ENCODE assay signal across 2 cellular contexts in the genomic region with DNA sequence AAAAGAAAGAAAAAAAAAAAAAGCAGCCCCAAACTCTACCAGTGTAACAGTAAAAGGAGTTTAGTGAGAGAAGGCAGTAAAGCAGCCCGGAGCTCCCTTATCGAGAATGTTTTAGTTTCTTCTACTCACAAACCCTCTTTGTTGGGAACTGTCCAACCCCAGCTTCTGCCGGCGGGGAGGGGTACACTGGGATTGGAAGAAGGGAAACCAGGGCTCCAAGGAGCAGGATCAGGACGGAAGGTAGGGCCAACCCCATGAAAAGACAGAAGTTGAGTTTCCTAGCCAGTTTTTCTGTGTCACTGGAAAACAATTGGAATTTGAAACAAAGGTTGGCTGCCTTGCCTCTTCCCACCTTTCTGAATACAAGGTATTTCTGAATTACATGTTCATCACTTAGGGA.
A peak's percentile ranks its signal among the peaks of the same experiment; 100 is the strongest.
TF ChIP-seq lines count a peak whose summit lies in the region.

No MANE protein-coding gene starts in this region.

TF ChIP-seq in GM23338, 12 proteins besides CTCF, POLR2A, EP300 and RAD21:
- TF ChIP-seq CREB1 (CRISPR knock-in tag; IDR thresholded peaks at IDR 0.05; ENCODE audit: low read depth) (peak; percentile 37; the same call in 1 of the 2 replicates), POLR2AphosphoS5 (IDR thresholded peaks at IDR 0.05; ENCODE audit: low read depth) (peak; percentile 48; the same call in 1 of the 2 replicates), REST (IDR thresholded peaks at IDR 0.05; ENCODE audit: unreplicated experiment) (peak; percentile 48), EZH2phosphoT487 (IDR thresholded peaks at IDR 0.05; ENCODE audit: unreplicated experiment) (no peak)

TF ChIP-seq in H1, 55 proteins besides CTCF, POLR2A, EP300 and RAD21:
- TF ChIP-seq TBP (IDR thresholded peaks at IDR 0.05; ENCODE audit: low read depth, low read length), result peak; percentile 84
- no peak for TF ChIP-seq JUN (IDR thresholded peaks at IDR 0.05; ENCODE audit: low read depth, low read length)
- 0 out of 2 replicates have a peak, but pooled peaks have one; percentile 27 for TF ChIP-seq YY1 (IDR thresholded peaks at IDR 0.05; ENCODE audit: low read depth, low read length)
- TF ChIP-seq BCL11A (IDR thresholded peaks at IDR 0.05; ENCODE audit: low read depth in 2 of 2, low read length in 2 of 2), result no peak
- no peak for TF ChIP-seq MAFK (IDR thresholded peaks at IDR 0.05; ENCODE audit: low read depth, low read length)
- no peak for TF ChIP-seq SUZ12 (IDR thresholded peaks at IDR 0.05; ENCODE audit: low read length)
- TF ChIP-seq ATF2 (IDR thresholded peaks at IDR 0.05; ENCODE audit: low read length), result no peak
- no peak for TF ChIP-seq RBBP5 (IDR thresholded peaks at IDR 0.05; ENCODE audit: borderline replicate concordance, low read depth, low read length)
- no peak for TF ChIP-seq KDM1A (IDR thresholded peaks at IDR 0.05; ENCODE audit: borderline replicate concordance, low read length)
- no peak for TF ChIP-seq POU5F1 (IDR thresholded peaks at IDR 0.05; ENCODE audit: low read depth, low read length)
- no peak for TF ChIP-seq RNF2 (IDR thresholded peaks at IDR 0.05; ENCODE audit: borderline replicate concordance, low read depth, low read length, missing control alignments, poor library complexity, severe bottlenecking)
- TF ChIP-seq TAF1 (IDR thresholded peaks at IDR 0.05; ENCODE audit: low read depth, low read length), result peak; percentile 84
- TF ChIP-seq CHD2 (IDR thresholded peaks at IDR 0.05; ENCODE audit: low read length), result peak; percentile 51; the same call in 1 of the 2 replicates
- no peak for TF ChIP-seq TCF12 (IDR thresholded peaks at IDR 0.05; ENCODE audit: low read depth, low read length)
- peak; percentile 57; the same call in 1 of the 2 replicates for TF ChIP-seq TEAD4 (IDR thresholded peaks at IDR 0.05; ENCODE audit: low read depth, low read length)
- TF ChIP-seq ZNF274 (IDR thresholded peaks at IDR 0.05; ENCODE audit: borderline replicate concordance, extremely low read depth, low read length), result no peak
- no peak for TF ChIP-seq SP2 (IDR thresholded peaks at IDR 0.05; ENCODE audit: low read length)
- TF ChIP-seq SIRT6 (IDR thresholded peaks at IDR 0.05; ENCODE audit: low read length), result no peak
- no peak for TF ChIP-seq CBX8 (IDR thresholded peaks at IDR 0.05; ENCODE audit: borderline replicate concordance, low read depth, low read length)
- TF ChIP-seq SAP30 (IDR thresholded peaks at IDR 0.05; ENCODE audit: insufficient read depth, insufficient replicate concordance, low read length), result no peak
- no peak for TF ChIP-seq BRCA1 (IDR thresholded peaks at IDR 0.05; ENCODE audit: low read depth, low read length)
- no peak for TF ChIP-seq GABPA (IDR thresholded peaks at IDR 0.05; ENCODE audit: borderline replicate concordance, insufficient read depth, low read length)
- no peak for TF ChIP-seq ASH2L (IDR thresholded peaks at IDR 0.05; ENCODE audit: low read length)
- 0 out of 4 replicates have a peak, but pooled peaks of 1 of the 2 experiments have one; percentile 31 for TF ChIP-seq HDAC2 (IDR thresholded peaks at IDR 0.05; ENCODE audit: borderline replicate concordance in 1 of 2, low read depth in 2 of 2, low read length in 2 of 2)
- no peak for TF ChIP-seq NANOG (IDR thresholded peaks at IDR 0.05; ENCODE audit: insufficient read depth, low read depth, low read length, poor library complexity, severe bottlenecking)
- peak; percentile 66 for TF ChIP-seq RFX5 (IDR thresholded peaks at IDR 0.05; ENCODE audit: borderline replicate concordance, low read depth, low read length)
- TF ChIP-seq, protein P1, sequence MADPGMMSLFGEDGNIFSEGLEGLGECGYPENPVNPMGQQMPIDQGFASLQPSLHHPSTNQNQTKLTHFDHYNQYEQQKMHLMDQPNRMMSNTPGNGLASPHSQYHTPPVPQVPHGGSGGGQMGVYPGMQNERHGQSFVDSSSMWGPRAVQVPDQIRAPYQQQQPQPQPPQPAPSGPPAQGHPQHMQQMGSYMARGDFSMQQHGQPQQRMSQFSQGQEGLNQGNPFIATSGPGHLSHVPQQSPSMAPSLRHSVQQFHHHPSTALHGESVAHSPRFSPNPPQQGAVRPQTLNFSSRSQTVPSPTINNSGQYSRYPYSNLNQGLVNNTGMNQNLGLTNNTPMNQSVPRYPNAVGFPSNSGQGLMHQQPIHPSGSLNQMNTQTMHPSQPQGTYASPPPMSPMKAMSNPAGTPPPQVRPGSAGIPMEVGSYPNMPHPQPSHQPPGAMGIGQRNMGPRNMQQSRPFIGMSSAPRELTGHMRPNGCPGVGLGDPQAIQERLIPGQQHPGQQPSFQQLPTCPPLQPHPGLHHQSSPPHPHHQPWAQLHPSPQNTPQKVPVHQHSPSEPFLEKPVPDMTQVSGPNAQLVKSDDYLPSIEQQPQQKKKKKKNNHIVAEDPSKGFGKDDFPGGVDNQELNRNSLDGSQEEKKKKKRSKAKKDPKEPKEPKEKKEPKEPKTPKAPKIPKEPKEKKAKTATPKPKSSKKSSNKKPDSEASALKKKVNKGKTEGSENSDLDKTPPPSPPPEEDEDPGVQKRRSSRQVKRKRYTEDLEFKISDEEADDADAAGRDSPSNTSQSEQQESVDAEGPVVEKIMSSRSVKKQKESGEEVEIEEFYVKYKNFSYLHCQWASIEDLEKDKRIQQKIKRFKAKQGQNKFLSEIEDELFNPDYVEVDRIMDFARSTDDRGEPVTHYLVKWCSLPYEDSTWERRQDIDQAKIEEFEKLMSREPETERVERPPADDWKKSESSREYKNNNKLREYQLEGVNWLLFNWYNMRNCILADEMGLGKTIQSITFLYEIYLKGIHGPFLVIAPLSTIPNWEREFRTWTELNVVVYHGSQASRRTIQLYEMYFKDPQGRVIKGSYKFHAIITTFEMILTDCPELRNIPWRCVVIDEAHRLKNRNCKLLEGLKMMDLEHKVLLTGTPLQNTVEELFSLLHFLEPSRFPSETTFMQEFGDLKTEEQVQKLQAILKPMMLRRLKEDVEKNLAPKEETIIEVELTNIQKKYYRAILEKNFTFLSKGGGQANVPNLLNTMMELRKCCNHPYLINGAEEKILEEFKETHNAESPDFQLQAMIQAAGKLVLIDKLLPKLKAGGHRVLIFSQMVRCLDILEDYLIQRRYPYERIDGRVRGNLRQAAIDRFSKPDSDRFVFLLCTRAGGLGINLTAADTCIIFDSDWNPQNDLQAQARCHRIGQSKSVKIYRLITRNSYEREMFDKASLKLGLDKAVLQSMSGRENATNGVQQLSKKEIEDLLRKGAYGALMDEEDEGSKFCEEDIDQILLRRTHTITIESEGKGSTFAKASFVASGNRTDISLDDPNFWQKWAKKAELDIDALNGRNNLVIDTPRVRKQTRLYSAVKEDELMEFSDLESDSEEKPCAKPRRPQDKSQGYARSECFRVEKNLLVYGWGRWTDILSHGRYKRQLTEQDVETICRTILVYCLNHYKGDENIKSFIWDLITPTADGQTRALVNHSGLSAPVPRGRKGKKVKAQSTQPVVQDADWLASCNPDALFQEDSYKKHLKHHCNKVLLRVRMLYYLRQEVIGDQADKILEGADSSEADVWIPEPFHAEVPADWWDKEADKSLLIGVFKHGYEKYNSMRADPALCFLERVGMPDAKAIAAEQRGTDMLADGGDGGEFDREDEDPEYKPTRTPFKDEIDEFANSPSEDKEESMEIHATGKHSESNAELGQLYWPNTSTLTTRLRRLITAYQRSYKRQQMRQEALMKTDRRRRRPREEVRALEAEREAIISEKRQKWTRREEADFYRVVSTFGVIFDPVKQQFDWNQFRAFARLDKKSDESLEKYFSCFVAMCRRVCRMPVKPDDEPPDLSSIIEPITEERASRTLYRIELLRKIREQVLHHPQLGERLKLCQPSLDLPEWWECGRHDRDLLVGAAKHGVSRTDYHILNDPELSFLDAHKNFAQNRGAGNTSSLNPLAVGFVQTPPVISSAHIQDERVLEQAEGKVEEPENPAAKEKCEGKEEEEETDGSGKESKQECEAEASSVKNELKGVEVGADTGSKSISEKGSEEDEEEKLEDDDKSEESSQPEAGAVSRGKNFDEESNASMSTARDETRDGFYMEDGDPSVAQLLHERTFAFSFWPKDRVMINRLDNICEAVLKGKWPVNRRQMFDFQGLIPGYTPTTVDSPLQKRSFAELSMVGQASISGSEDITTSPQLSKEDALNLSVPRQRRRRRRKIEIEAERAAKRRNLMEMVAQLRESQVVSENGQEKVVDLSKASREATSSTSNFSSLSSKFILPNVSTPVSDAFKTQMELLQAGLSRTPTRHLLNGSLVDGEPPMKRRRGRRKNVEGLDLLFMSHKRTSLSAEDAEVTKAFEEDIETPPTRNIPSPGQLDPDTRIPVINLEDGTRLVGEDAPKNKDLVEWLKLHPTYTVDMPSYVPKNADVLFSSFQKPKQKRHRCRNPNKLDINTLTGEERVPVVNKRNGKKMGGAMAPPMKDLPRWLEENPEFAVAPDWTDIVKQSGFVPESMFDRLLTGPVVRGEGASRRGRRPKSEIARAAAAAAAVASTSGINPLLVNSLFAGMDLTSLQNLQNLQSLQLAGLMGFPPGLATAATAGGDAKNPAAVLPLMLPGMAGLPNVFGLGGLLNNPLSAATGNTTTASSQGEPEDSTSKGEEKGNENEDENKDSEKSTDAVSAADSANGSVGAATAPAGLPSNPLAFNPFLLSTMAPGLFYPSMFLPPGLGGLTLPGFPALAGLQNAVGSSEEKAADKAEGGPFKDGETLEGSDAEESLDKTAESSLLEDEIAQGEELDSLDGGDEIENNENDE (IDR thresholded peaks at IDR 0.05; ENCODE audit: insufficient replicate concordance, low read length), result peak; percentile 73
- TF ChIP-seq PHF8 (conservative IDR thresholded peaks at IDR 0.05; ENCODE audit: low read depth, low read length), result no peak
- TF ChIP-seq POLR2AphosphoS5 (IDR thresholded peaks at IDR 0.05; ENCODE audit: low read depth, low read length), result peak; percentile 45; the same call in 1 of the 2 replicates
- TF ChIP-seq HDAC6 (IDR thresholded peaks at IDR 0.05; ENCODE audit: low read depth, low read length), result no peak
- TF ChIP-seq EZH2 (IDR thresholded peaks at IDR 0.05; ENCODE audit: low read depth, low read length, severe bottlenecking), result no peak
- TF ChIP-seq CHD1 (IDR thresholded peaks at IDR 0.05; ENCODE audit: low read depth, low read length), result no peak
- TF ChIP-seq BACH1 (IDR thresholded peaks at IDR 0.05; ENCODE audit: low read length), result no peak
- TF ChIP-seq TAF7 (optimal IDR thresholded peaks at IDR 0.05; ENCODE audit: borderline replicate concordance, low read depth, low read length), result no peak
- no peak for TF ChIP-seq GTF2F1 (IDR thresholded peaks at IDR 0.05; ENCODE audit: borderline replicate concordance, low read depth, low read length)
- peak in 1 of 2 experiments; percentile 56; a peak in 1 of 4 replicates for TF ChIP-seq SIN3A (conservative IDR thresholded peaks at IDR 0.05 in 1 of 2, IDR thresholded peaks at IDR 0.05 in 1 of 2; ENCODE audit: low read depth in 1 of 2, low read length in 2 of 2)
- peak; percentile 23; the same call in 1 of the 2 replicates for TF ChIP-seq CREB1 (IDR thresholded peaks at IDR 0.05)
- TF ChIP-seq SP1 (IDR thresholded peaks at IDR 0.05; ENCODE audit: low read depth, low read length), result peak; percentile 100
- TF ChIP-seq JUND (IDR thresholded peaks at IDR 0.05; ENCODE audit: low read length), result no peak
- TF ChIP-seq, protein P2, sequence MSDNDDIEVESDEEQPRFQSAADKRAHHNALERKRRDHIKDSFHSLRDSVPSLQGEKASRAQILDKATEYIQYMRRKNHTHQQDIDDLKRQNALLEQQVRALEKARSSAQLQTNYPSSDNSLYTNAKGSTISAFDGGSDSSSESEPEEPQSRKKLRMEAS (IDR thresholded peaks at IDR 0.05), result peak; percentile 30; the same call in 1 of the 2 replicates
- TF ChIP-seq, protein P3, sequence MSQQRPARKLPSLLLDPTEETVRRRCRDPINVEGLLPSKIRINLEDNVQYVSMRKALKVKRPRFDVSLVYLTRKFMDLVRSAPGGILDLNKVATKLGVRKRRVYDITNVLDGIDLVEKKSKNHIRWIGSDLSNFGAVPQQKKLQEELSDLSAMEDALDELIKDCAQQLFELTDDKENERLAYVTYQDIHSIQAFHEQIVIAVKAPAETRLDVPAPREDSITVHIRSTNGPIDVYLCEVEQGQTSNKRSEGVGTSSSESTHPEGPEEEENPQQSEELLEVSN (IDR thresholded peaks at IDR 0.05), result no peak
- no peak for TF ChIP-seq SRF (IDR thresholded peaks at IDR 0.05; ENCODE audit: low read depth, low read length)
TF ChIP-seq in H1: peak in this region for 13.
